Comparison of ENCODE assay signal across 13 cellular contexts in genomic region chr11:109037856-109038780, GRCh38.
DNase-seq lines count a peak whose midpoint lies in the region; ATAC-seq and TF ChIP-seq lines count a peak whose summit lies in the region.
"Had no signal": no experiment of that assay in that cellular context is flagged by ENCODE, and none has a peak within 500 bp of the region (broad histone marks: within the 10 kb centered on the region; RNA-seq: fewer than 3 reads in every experiment).

No MANE protein-coding gene starts in this region.

- no peak overlapping the region for H3K9ac ChIP-seq in PC-3 (ENCODE audit: low read length)
- H3K9ac ChIP-seq in neuronal stem cell (ENCODE audit: low read depth, low read length, poor library complexity): no peak overlapping the region

- H3K36me3 ChIP-seq in PC-3 (ENCODE audit: low read depth, low read length) (no peaks in the 10 kb centered on the region), esophagus muscularis mucosa (no peaks in the 10 kb centered on the region), neuronal stem cell (replicated peaks in 1 of 2; ENCODE audit: control insufficient read depth in 2 of 2, insufficient read depth in 2 of 2, low read length in 2 of 2) (no peaks in the 10 kb centered on the region)

- no peak overlapping the region for H3K4ac ChIP-seq in neuronal stem cell (ENCODE audit: low read length)

- TF ChIP-seq EP300 in esophagus muscularis mucosa (IDR thresholded peaks at IDR 0.05): no peak

- H4K8ac ChIP-seq in neuronal stem cell (ENCODE audit: low read depth, low read length): no peak overlapping the region

- TF ChIP-seq CTCF in PC-3 (conservative IDR thresholded peaks at IDR 0.05; ENCODE audit: low read depth, low read length) (no peak), esophagus muscularis mucosa (IDR thresholded peaks at IDR 0.05) (no peak)

- no peak overlapping the region for H3K23ac ChIP-seq in neuronal stem cell (ENCODE audit: low read depth, low read length, poor library complexity)

- ATAC-seq in PC-3 (peak; percentile 42), HG02798 (IDR thresholded peaks at IDR 0.05; ENCODE audit: poor library complexity, unreplicated experiment) (no peak)

- intact Hi-C loops in PC-3 (cut with micrococcal nuclease) (no loop called here), esophagus muscularis mucosa (cut with DNase I) (no loop called here)

- DNase-seq in AG20443 (ENCODE audit: low spot score) (peak; percentile 92), PC-3 (peak; percentile 36), esophagus muscularis mucosa (ENCODE audit: extremely low spot score) (peak; percentile 79), neuronal stem cell (ENCODE audit: low spot score) (no peak), SIG-M5 (lab: John Stamatoyannopoulos, UW) (no peak), cortex of kidney (lab: John Stamatoyannopoulos, UW) (no peak), DMS53 (lab: John Stamatoyannopoulos, UW) (no peak)
- DNase-seq: CD4-positive, alpha-beta T cell; NCI-H1105 treated with DMSO at 0.1 percent for 48 hours; stimulated activated naive CD4-positive, alpha-beta T cell treated with Interleukin-2 at 50 U/mL for 16 hours; T1000 had no signal

- 39% methylated on average over 3 of the region's 3 CpGs for WGBS in esophagus muscularis mucosa
- no CpG with 5 or more reads among the region's 3 CpGs for WGBS in neuronal stem cell (ENCODE audit: extremely low coverage in 2 of 2, insufficient read length in 2 of 2, insufficient replicate concordance in 1 of 2), 2 donors

- no TSS peak for BruUV-seq in PC-3 (replicated peaks; lab: Mats Ljungman, UMichigan)

- H3K9me3 ChIP-seq in PC-3 (ENCODE audit: low read length) (no peaks in the 10 kb centered on the region), esophagus muscularis mucosa (no peaks in the 10 kb centered on the region), neuronal stem cell (replicated peaks in 1 of 2; ENCODE audit: control insufficient read depth in 2 of 2, insufficient read depth in 1 of 2, low read depth in 1 of 2, low read length in 2 of 2) (no peaks in the 10 kb centered on the region)

- POLR2A ChIA-PET in PC-3 (lab: Charles Lee; ENCODE audit: unreplicated experiment): no interaction called here

- no peaks in the 10 kb centered on the region for H3K9me2 ChIP-seq in PC-3 (replicated peaks; ENCODE audit: low read length)

- no peak overlapping the region for H3K27ac ChIP-seq in PC-3 (ENCODE audit: low read length)
- peak overlapping the region in 1 of 4 donors; percentile 19 for H3K27ac ChIP-seq in esophagus muscularis mucosa (replicated peaks in 1 of 4)
- peak overlapping the region; percentile 10 for H3K27ac ChIP-seq in neuronal stem cell (replicated peaks; ENCODE audit: low read length)
- H3K27ac ChIP-seq: HL-60 had no signal

- no peak overlapping the region for H2AK5ac ChIP-seq in neuronal stem cell (ENCODE audit: low read depth, low read length)

- no peaks in the 10 kb centered on the region for H3K79me2 ChIP-seq in PC-3 (ENCODE audit: low read length)

- no peak for TF ChIP-seq POLR2A in esophagus muscularis mucosa (IDR thresholded peaks at IDR 0.05; ENCODE audit: low read depth)

- H4K91ac ChIP-seq in neuronal stem cell (ENCODE audit: low read depth, low read length, poor library complexity): no peak overlapping the region

- H3K4me3 ChIP-seq in PC-3 (ENCODE audit: low read length): no peak overlapping the region
- H3K4me3 ChIP-seq in esophagus muscularis mucosa: no peak overlapping the region
- no peak overlapping the region for H3K4me3 ChIP-seq in neuronal stem cell (ENCODE audit: low read length in 2 of 2)

- H3K27me3 ChIP-seq in PC-3 (ENCODE audit: low read length) (no peaks in the 10 kb centered on the region), esophagus muscularis mucosa (no peaks in the 10 kb centered on the region), neuronal stem cell (ENCODE audit: control insufficient read depth in 3 of 3, insufficient read depth in 3 of 3, low read depth in 1 of 3, low read length in 3 of 3) (no peaks in the 10 kb centered on the region)

- H2AFZ ChIP-seq in PC-3 (ENCODE audit: low read length) (no peak overlapping the region), neuronal stem cell (ENCODE audit: low read length) (no peak overlapping the region)

- H3F3A ChIP-seq in PC-3 (ENCODE audit: low read length, unreplicated experiment): no peaks in the 10 kb centered on the region

- H3K4me1 ChIP-seq in PC-3 (ENCODE audit: insufficient read depth, low read length) (no peaks in the 10 kb centered on the region; the same call in 1 of the 2 replicates), esophagus muscularis mucosa (peaks cover 0 to 26% (median 18%) of the 10 kb centered on the region in 4 donors), neuronal stem cell (ENCODE audit: control insufficient read depth in 2 of 2, insufficient read depth in 1 of 2, low read depth in 1 of 2, low read length in 2 of 2) (peaks cover 0 to 8% of the 10 kb centered on the region in 2 donors)

- H3K18ac ChIP-seq in neuronal stem cell (ENCODE audit: low read length): no peak overlapping the region

- CTCF ChIA-PET in PC-3 (lab: Charles Lee): interaction anchor here (0.7 kb wide), 1 partner anchor 167 kb away, joined by 4 read pairs; no protein-coding TSS in a partner anchor

- no peaks in the 10 kb centered on the region for H4K20me1 ChIP-seq in PC-3 (ENCODE audit: low read length)

- H2BK12ac ChIP-seq in neuronal stem cell (ENCODE audit: low read length): no peak overlapping the region

- no peak overlapping the region for H3K14ac ChIP-seq in neuronal stem cell (ENCODE audit: low read length)

- H2BK15ac ChIP-seq in neuronal stem cell (ENCODE audit: low read length): no peak overlapping the region

- H2BK120ac ChIP-seq in neuronal stem cell (ENCODE audit: low read depth, low read length): no peak overlapping the region

- no peaks in the 10 kb centered on the region for H3K79me1 ChIP-seq in neuronal stem cell (ENCODE audit: low read depth, low read length)

- no peak overlapping the region for H2BK5ac ChIP-seq in neuronal stem cell (ENCODE audit: low read length)

- H3K4me2 ChIP-seq in PC-3 (ENCODE audit: low read length) (no peak overlapping the region), neuronal stem cell (ENCODE audit: insufficient read depth, low read length, poor library complexity, severe bottlenecking) (no peak overlapping the region)

Comparison
In these comparisons a context has a peak if more than half of its experiments do, and no peak if none do; other contexts are left out.
1. DNase-seq: peak in AG20443 (single experiment), PC-3 (single experiment) and esophagus muscularis mucosa (single experiment); none in neuronal stem cell (single experiment), SIG-M5 (single experiment), cortex of kidney (single experiment) and DMS53 (single experiment).